In genomic region chr11:76151561-76152085, GRCh38 we compare ENCODE assay signal across 8 cellular contexts. TPM values are rescaled to one million over a fixed set of nuclear protein-coding genes. Genes with fewer than 3 reads are reported as not detected.
DNase-seq lines count a peak whose midpoint lies in the region; ATAC-seq and TF ChIP-seq lines count a peak whose summit lies in the region.

No MANE protein-coding gene starts in this region.

- no peak overlapping the region for H3K4me3 ChIP-seq in CD8-positive, alpha-beta memory T cell (ENCODE audit: low read length)
- no peak overlapping the region for H3K4me3 ChIP-seq in HEK293 (ENCODE audit: low read depth, low read length)

- TF ChIP-seq CTCF in HEK293 (tag by site-specific recombination; IDR thresholded peaks at IDR 0.05), result no peak

- DNase-seq in CD8-positive, alpha-beta memory T cell, result no peak
- no peak for DNase-seq in activated CD4-positive, alpha-beta memory T cell treated with anti-CD3 and anti-CD28 coated beads for 36 hours
- DNase-seq in naive B cell, result no peak
- no peak for DNase-seq in NCI-H82 treated with DMSO at 0.1 percent for 48 hours (lab: John Stamatoyannopoulos, UW; ENCODE audit: unreplicated experiment)
- no peak for DNase-seq in EL
- DNase-seq in kidney tubule cell (ENCODE audit: low spot score), result no peak

- ATAC-seq in naive B cell (ENCODE audit: low read depth in 2 of 2) (no peak), HG03196 (IDR thresholded peaks at IDR 0.05; ENCODE audit: unreplicated experiment) (no peak)

- H3K9me3 Mint-ChIP-seq in CD8-positive, alpha-beta memory T cell, result no peaks in the 10 kb centered on the region
- H3K9me3 Mint-ChIP-seq in activated CD4-positive, alpha-beta memory T cell treated with anti-CD3 and anti-CD28 coated beads for 36 hours, result no peaks in the 10 kb centered on the region
- peaks cover 0 to 1% (median 0%) of the 10 kb centered on the region in 7 donors for H3K9me3 Mint-ChIP-seq in naive B cell

- POLR2A ChIA-PET in CD8-positive, alpha-beta memory T cell (lab: Charles Lee), result no interaction called here
- POLR2A ChIA-PET in HEK293 (lab: Yijun Ruan, JAX), result interaction anchor here (0.7 kb wide), 1 partner anchor 254 kb away, joined by 3 read pairs; no protein-coding TSS in a partner anchor
- POLR2A ChIA-PET in activated CD4-positive, alpha-beta memory T cell treated with anti-CD3 and anti-CD28 coated beads for 36 hours (lab: Charles Lee), result no interaction called here

- H3K27me3 ChIP-seq in CD8-positive, alpha-beta memory T cell (ENCODE audit: insufficient read depth, low read length, poor library complexity, severe bottlenecking), result no peaks in the 10 kb centered on the region

- CTCF ChIA-PET in CD8-positive, alpha-beta memory T cell (lab: Charles Lee), result interaction anchor here (0.7 to 2.6 kb wide), 32 partner anchors 8 to 349 kb away, joined by 3 to 44 read pairs (median 4); partner anchors contain the start of gene WNT11
- CTCF ChIA-PET in HEK293 (lab: Yijun Ruan, JAX), result interaction anchor here (0.6 to 3.2 kb wide), 54 partner anchors 9 to 1314 kb away, joined by 3 to 86 read pairs (median 4); no protein-coding TSS in a partner anchor
- CTCF ChIA-PET in activated CD4-positive, alpha-beta memory T cell treated with anti-CD3 and anti-CD28 coated beads for 36 hours (lab: Charles Lee), result interaction anchor here (0.5 to 3.2 kb wide), 64 partner anchors 8 to 446 kb away, joined by 3 to 131 read pairs (median 5); partner anchors contain the start of gene UVRAG

- H3K4me1 Mint-ChIP-seq in CD8-positive, alpha-beta memory T cell, result peaks cover 30 to 34% (median 32%) of the 10 kb centered on the region in 3 donors
- H3K4me1 Mint-ChIP-seq in activated CD4-positive, alpha-beta memory T cell treated with anti-CD3 and anti-CD28 coated beads for 36 hours (ENCODE audit: low read depth), result peaks cover 18% of the 10 kb centered on the region
- peaks cover 19 to 29% (median 28%) of the 10 kb centered on the region in 3 donors for H3K4me1 Mint-ChIP-seq in naive B cell

- H3K36me3 ChIP-seq in CD8-positive, alpha-beta memory T cell (ENCODE audit: insufficient read depth, low read length), result no peaks in the 10 kb centered on the region
- H3K36me3 ChIP-seq in HEK293 (ENCODE audit: control insufficient read depth in 2 of 2, insufficient read depth in 1 of 2, low read length in 2 of 2), result no peaks in the 10 kb centered on the region

- no peak overlapping the region for H3K27ac ChIP-seq in CD8-positive, alpha-beta memory T cell (ENCODE audit: low read depth, low read length)
- H3K27ac ChIP-seq in HEK293 (ENCODE audit: extremely low read depth, low read depth, low read length), result no peak overlapping the region

- H3K27ac Mint-ChIP-seq in CD8-positive, alpha-beta memory T cell, result peak overlapping the region; percentile 29 to 91 (median 58)
- H3K27ac Mint-ChIP-seq in activated CD4-positive, alpha-beta memory T cell treated with anti-CD3 and anti-CD28 coated beads for 36 hours, result no peak overlapping the region
- H3K27ac Mint-ChIP-seq in naive B cell, result peak overlapping the region in 3 of 6 donors; percentile 16 to 89 (median 38)

- intact Hi-C loops in activated CD4-positive, alpha-beta memory T cell treated with anti-CD3 and anti-CD28 coated beads for 36 hours (cut with micrococcal nuclease), result loop anchor here (1.0 to 5.0 kb wide), 4 partner anchors 254 to 428 kb away; partner anchors contain the start of gene UVRAG

- peak overlapping the region; percentile 44 to 84 (median 74) for H3K4me3 Mint-ChIP-seq in CD8-positive, alpha-beta memory T cell
- peak overlapping the region; percentile 51 for H3K4me3 Mint-ChIP-seq in activated CD4-positive, alpha-beta memory T cell treated with anti-CD3 and anti-CD28 coated beads for 36 hours
- H3K4me3 Mint-ChIP-seq in naive B cell, result peak overlapping the region; percentile 25 to 94 (median 82)

- peaks cover 0 to 3% of the 10 kb centered on the region in 2 donors for H3K27me3 Mint-ChIP-seq in CD8-positive, alpha-beta memory T cell
- H3K27me3 Mint-ChIP-seq in activated CD4-positive, alpha-beta memory T cell treated with anti-CD3 and anti-CD28 coated beads for 36 hours, result peaks cover 3% of the 10 kb centered on the region
- peaks cover 3 to 14% (median 6%) of the 10 kb centered on the region in 3 donors for H3K27me3 Mint-ChIP-seq in naive B cell

- no peaks in the 10 kb centered on the region for H3K9me3 ChIP-seq in CD8-positive, alpha-beta memory T cell (ENCODE audit: low read length)
- no peaks in the 10 kb centered on the region for H3K9me3 ChIP-seq in HEK293 (ENCODE audit: control insufficient read depth, insufficient read depth, low read depth, low read length)

- H3K36me3 Mint-ChIP-seq in CD8-positive, alpha-beta memory T cell, result no peaks in the 10 kb centered on the region
- H3K36me3 Mint-ChIP-seq in activated CD4-positive, alpha-beta memory T cell treated with anti-CD3 and anti-CD28 coated beads for 36 hours, result no peaks in the 10 kb centered on the region
- H3K36me3 Mint-ChIP-seq in naive B cell, result no peaks in the 10 kb centered on the region

- peaks cover 26% of the 10 kb centered on the region for H3K4me1 ChIP-seq in CD8-positive, alpha-beta memory T cell (ENCODE audit: insufficient read depth, low read length)
- no peaks in the 10 kb centered on the region for H3K4me1 ChIP-seq in HEK293 (ENCODE audit: control insufficient read depth, insufficient read depth, low read length)

TF ChIP-seq in HEK293, 187 proteins besides CTCF, POLR2A, EP300 and RAD21:
- TF ChIP-seq ZNF266 (tag by site-specific recombination; IDR thresholded peaks at IDR 0.05; ENCODE audit: low read depth), result no peak
- TF ChIP-seq ZFHX2 (tag by site-specific recombination; conservative IDR thresholded peaks at IDR 0.05), result peak; percentile 23; the same call in 1 of the 2 replicates

RNA-seq across cellular contexts. Expression of gene WNT11, which starts 54.7 kb away (rescaled TPM):
- under 1 TPM in 1 of 2 experiments, not detected in 1; 0.28 TPM for total RNA-seq in CD8-positive, alpha-beta memory T cell
- polyA plus RNA-seq in CD8-positive, alpha-beta memory T cell, result 1.2 TPM
- total RNA-seq in activated CD4-positive, alpha-beta memory T cell treated with anti-CD3 and anti-CD28 coated beads for 36 hours, result not detected
- polyA plus RNA-seq in naive B cell (ENCODE audit: low read depth in 6 of 6), result under 1 TPM in 1 of 6 donors, not detected in 5; 0.13 TPM
